In the genomic region with DNA sequence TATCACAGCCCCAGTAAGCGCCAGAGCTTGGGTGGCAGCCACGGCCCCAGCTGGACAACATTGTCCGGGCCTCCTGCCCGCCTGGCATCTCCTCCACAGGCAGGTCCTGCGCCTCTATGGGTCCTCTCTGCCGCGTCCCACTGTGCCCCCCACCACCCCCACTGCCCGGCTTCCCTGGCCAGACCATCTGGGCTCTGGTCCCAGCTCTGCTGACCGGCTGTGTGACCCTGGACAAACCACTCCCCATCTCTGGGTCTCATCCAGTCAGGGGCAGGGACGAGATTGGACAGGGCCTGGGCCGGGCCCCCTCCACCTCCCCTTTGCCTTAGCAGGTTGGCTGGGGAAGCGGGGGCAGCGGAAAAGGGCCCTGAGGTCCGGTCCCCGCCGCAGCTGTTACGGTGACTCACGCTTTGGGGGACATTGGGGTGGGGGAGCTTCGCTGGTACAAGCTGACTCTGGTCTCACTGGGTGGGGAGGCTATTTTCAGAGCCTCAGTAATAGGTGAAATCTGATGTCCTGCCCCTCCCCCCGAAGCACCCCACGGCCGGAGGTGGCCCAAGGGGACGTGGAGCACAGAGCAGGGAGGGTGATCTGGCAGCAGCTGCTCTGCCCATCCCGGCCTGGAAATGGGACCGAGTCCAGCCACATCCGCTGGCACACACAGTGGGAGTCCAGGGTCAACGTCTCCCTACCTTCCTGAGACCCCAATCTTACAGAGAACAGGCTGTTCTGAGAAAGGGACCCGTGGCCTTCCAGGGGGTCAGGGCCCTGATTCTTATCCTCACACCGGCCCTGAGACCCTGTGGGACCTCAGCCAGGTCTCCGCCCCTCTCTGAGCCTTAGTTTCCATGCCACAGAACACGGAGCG, we compare ENCODE assay signal across 11 cellular contexts.
DNase-seq lines count a peak whose midpoint lies in the region; ATAC-seq lines count a peak whose summit lies in the region.
"Had no signal": no experiment of that assay in that cellular context is flagged by ENCODE, and none has a peak within 500 bp of the region (broad histone marks: within the 10 kb centered on the region; RNA-seq: fewer than 3 reads in every experiment).

No MANE protein-coding gene starts in this region.

- DNase-seq in EL = peak; percentile 71
- peak in 57 of 61 donors; percentile 31 to 96 (median 77) for DNase-seq in caudate nucleus (lab: John Stamatoyannopoulos, UW)
- peak; percentile 71 to 87 for DNase-seq in hippocampal formation (lab: John Stamatoyannopoulos, UW)
- no peak for DNase-seq in stimulated activated CD4-positive, alpha-beta T cell treated with anti-CD3 and anti-CD28 coated beads, Interleukin-4, amount 100 ng/mL, for 24 hours
- DNase-seq in NCI-H128 (lab: John Stamatoyannopoulos, UW; ENCODE audit: unreplicated experiment) = no peak
- DNase-seq: activated CD4-positive, alpha-beta T cell treated with anti-CD3 and anti-CD28 coated beads, Interleukin-2, amount 50 U/mL, for 48 hours; NCI-H774 had no signal

- H3K27me3 ChIP-seq in rectal smooth muscle tissue (ENCODE audit: control insufficient read depth, insufficient read depth, low read length) = no peaks in the 10 kb centered on the region

- H3K4me3 ChIP-seq in rectal smooth muscle tissue (ENCODE audit: low read length) = peak overlapping the region; percentile 34

- ATAC-seq in HG03342 (IDR thresholded peaks at IDR 0.05; ENCODE audit: unreplicated experiment) (no peak), HG03135 (IDR thresholded peaks at IDR 0.05; ENCODE audit: unreplicated experiment) (no peak)

- peak overlapping the region; percentile 87 for H3K27ac ChIP-seq in caudate nucleus (ENCODE audit: low read depth, low read length)
- H3K27ac ChIP-seq in rectal smooth muscle tissue (ENCODE audit: low read depth, low read length) = peak overlapping the region; percentile 91
- H3K27ac ChIP-seq: HL-60 had no signal

- peaks cover 23% of the 10 kb centered on the region for H3K4me1 ChIP-seq in rectal smooth muscle tissue (ENCODE audit: control insufficient read depth, insufficient read depth, low read length)

- H3K9ac ChIP-seq in rectal smooth muscle tissue (ENCODE audit: low read length) = no peak overlapping the region

- H3K36me3 ChIP-seq in rectal smooth muscle tissue (ENCODE audit: control insufficient read depth, insufficient read depth, low read length) = no peaks in the 10 kb centered on the region

Comparison
In these comparisons a context has a peak if more than half of its experiments do, and no peak if none do; other contexts are left out.
1. DNase-seq: peak in EL (single experiment), caudate nucleus (57 of 61) and hippocampal formation (2 of 2); none in stimulated activated CD4-positive, alpha-beta T cell treated with anti-CD3 and anti-CD28 coated beads, Interleukin-4, amount 100 ng/mL, for 24 hours (single experiment) and NCI-H128 (single experiment).